In genomic region chr10:76033457-76034196, GRCh38 we compare ENCODE assay signal across 9 cellular contexts.
DNase-seq lines count a peak whose midpoint lies in the region; ATAC-seq, FAIRE-seq and TF ChIP-seq lines count a peak whose summit lies in the region.
"Had no signal": no experiment of that assay in that cellular context is flagged by ENCODE, and none has a peak within 500 bp of the region (broad histone marks: within the 10 kb centered on the region; RNA-seq: fewer than 3 reads in every experiment).

No MANE protein-coding gene starts in this region.

- peak; percentile 50 for ATAC-seq in GM18909 (IDR thresholded peaks at IDR 0.05; ENCODE audit: poor library complexity, unreplicated experiment)
- ATAC-seq in HG03095 (IDR thresholded peaks at IDR 0.05; ENCODE audit: unreplicated experiment): no peak

- no peak for FAIRE-seq in GM12892 (lab: Jason Lieb, UNC)

- H3K4me3 ChIP-seq in foreskin fibroblast (ENCODE audit: low read depth in 1 of 2, low read length in 2 of 2): no peak overlapping the region
- H3K4me3 ChIP-seq: SJCRH30 had no signal

- H3K4me3 Mint-ChIP-seq in immature natural killer cell: no peak overlapping the region

- no peak overlapping the region for H3K27ac Mint-ChIP-seq in immature natural killer cell

- TF ChIP-seq POLR2A in GM12892 (IDR thresholded peaks at IDR 0.05; ENCODE audit: low read depth, low read length): no peak

- TF ChIP-seq CTCF in foreskin fibroblast (IDR thresholded peaks at IDR 0.05; ENCODE audit: low read depth, low read length): no peak

- no peaks in the 10 kb centered on the region for H3K4me1 Mint-ChIP-seq in immature natural killer cell

- DNase-seq in NCI-H69 (lab: John Stamatoyannopoulos, UW): peak; percentile 72
- peak; percentile 31 to 71 for DNase-seq in foreskin fibroblast
- DNase-seq in renal cortical epithelial cell (ENCODE audit: low read depth): peak; percentile 86
- no peak for DNase-seq in immature natural killer cell
- no peak for DNase-seq in GM12892 (ENCODE audit: insufficient read length)
- DNase-seq in foreskin melanocyte: no peak
- DNase-seq: SJCRH30 had no signal

- H3K9me3 Mint-ChIP-seq in immature natural killer cell: no peaks in the 10 kb centered on the region

- no peaks in the 10 kb centered on the region for H3K36me3 Mint-ChIP-seq in immature natural killer cell

- H3K27me3 Mint-ChIP-seq in immature natural killer cell (ENCODE audit: low read depth in 3 of 3): peaks cover 0 to 2% (median 0%) of the 10 kb centered on the region in 3 donors

Comparison
In these comparisons a context has a peak if more than half of its experiments do, and no peak if none do; other contexts are left out.
1. DNase-seq: peak in NCI-H69 (single experiment), foreskin fibroblast (2 of 2) and renal cortical epithelial cell (single experiment); none in immature natural killer cell (0 of 3), GM12892 (single experiment) and foreskin melanocyte (single experiment).